In the genomic region with DNA sequence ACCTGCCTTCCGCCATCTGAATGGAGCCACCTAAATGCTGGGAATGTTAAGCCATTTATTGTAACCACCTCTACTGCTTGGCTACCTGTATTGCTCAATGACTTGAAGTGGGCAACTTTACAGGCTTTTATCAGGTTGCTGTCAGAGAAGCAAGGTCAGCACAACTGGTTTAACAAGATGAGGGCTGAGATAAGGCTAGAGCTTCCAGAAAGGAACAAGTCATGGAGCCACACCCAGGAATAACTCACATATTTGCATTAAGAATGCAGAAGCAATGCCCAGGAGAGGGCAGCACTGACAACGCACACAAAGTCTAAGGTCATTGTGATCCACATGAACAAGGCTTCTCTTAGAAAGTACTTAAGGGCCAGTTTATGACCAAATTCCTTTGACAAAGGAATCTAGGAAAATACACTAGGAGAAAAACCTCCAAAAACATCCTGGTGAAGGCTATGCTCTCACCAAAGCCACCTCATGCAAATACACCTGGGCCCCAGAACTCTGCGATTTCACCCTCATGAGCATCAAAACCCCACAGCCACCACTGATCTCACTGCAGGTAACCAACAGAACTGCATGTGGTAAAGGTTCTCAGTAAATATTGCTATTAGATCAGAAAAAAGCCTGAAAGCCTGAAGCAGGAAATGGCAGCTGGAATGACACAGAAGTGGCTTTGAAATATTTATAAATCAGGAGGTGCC, we compare ENCODE assay signal across 8 cellular contexts. TPM values are rescaled to one million over a fixed set of nuclear protein-coding genes. Genes with fewer than 3 reads are reported as not detected.
DNase-seq lines count a peak whose midpoint lies in the region; ATAC-seq and TF ChIP-seq lines count a peak whose summit lies in the region.

No MANE protein-coding gene starts in this region.

- no peaks in the 10 kb centered on the region for H3K27me3 ChIP-seq in ovary

- TF ChIP-seq POLR2A in ovary (IDR thresholded peaks at IDR 0.05), result no peak

- no peak overlapping the region for H3K4me3 Mint-ChIP-seq in mesothelial cell of epicardium

- WGBS in ovary, 3 donors, result 78 to 83% (median 81%) methylated on average over 3 of the region's 3 CpGs

- TF ChIP-seq CTCF in mesothelial cell of epicardium (IDR thresholded peaks at IDR 0.05; ENCODE audit: unreplicated experiment) (peak; percentile 41), ovary (IDR thresholded peaks at IDR 0.05) (no peak)

- peaks cover 5% of the 10 kb centered on the region for H3K36me3 Mint-ChIP-seq in mesothelial cell of epicardium

- peaks cover 39% of the 10 kb centered on the region for H3K4me1 Mint-ChIP-seq in mesothelial cell of epicardium

- in situ Hi-C loops in SK-MEL-5 (cut with HindIII; ENCODE audit: low pct_unique_long_range_greater_than_20kb, low sequenced_read_pairs), result no loop called here

- DNase-seq in DMS153 treated with DMSO at 0.1 percent for 48 hours (lab: John Stamatoyannopoulos, UW; ENCODE audit: unreplicated experiment), result peak; percentile 18
- peak; percentile 77 for DNase-seq in SK-MEL-5 (ENCODE audit: low read depth, low spot score)
- DNase-seq in dermis blood vessel endothelial cell, result peak; percentile 81
- DNase-seq in mesothelial cell of epicardium (ENCODE audit: low spot score in 2 of 2, unreplicated experiment in 2 of 2), result peak in 1 of 2 experiments; percentile 62
- no peak for DNase-seq in ovary
- DNase-seq in middle frontal gyrus (ENCODE audit: extremely low spot score, low spot score), result no peak

- H3K27me3 Mint-ChIP-seq in mesothelial cell of epicardium (ENCODE audit: low read depth), result no peaks in the 10 kb centered on the region

- peak; percentile 76 for ATAC-seq in GM19452 (IDR thresholded peaks at IDR 0.05; ENCODE audit: unreplicated experiment)
- peak; percentile 47 for ATAC-seq in HG03558 (IDR thresholded peaks at IDR 0.05; ENCODE audit: extremely low read depth, unreplicated experiment)

- intact Hi-C loops in ovary (cut with DNase I), result no loop called here

- no peak for TF ChIP-seq EP300 in ovary (IDR thresholded peaks at IDR 0.05)

- no peaks in the 10 kb centered on the region for H3K4me1 ChIP-seq in ovary (ENCODE audit: insufficient read depth)

- no peak overlapping the region for H3K27ac ChIP-seq in ovary

- H3K36me3 ChIP-seq in ovary, result no peaks in the 10 kb centered on the region

- no peaks in the 10 kb centered on the region for H3K9me3 ChIP-seq in ovary

- H3K9me3 Mint-ChIP-seq in mesothelial cell of epicardium, result peaks cover 3% of the 10 kb centered on the region

- no peak overlapping the region for H3K4me3 ChIP-seq in ovary

- H3K27ac Mint-ChIP-seq in mesothelial cell of epicardium, result peak overlapping the region; percentile 95

RNA-seq across cellular contexts. Expression of gene STS, which starts 15.0 kb away (rescaled TPM):
- 3.0 and 3.4 TPM in 2 replicates for total RNA-seq in SK-MEL-5 (2014; rRNA removed; shearing (Covaris generic))
- 3.2 and 3.6 TPM in 2 replicates for polyA plus RNA-seq in SK-MEL-5 (2015; cell fraction: cytosol; rRNA removed)
- 0.74 and 1.4 TPM in 2 replicates for polyA plus RNA-seq in SK-MEL-5 (2015; cell fraction: nucleus; rRNA removed)
- total RNA-seq in dermis blood vessel endothelial cell (3.1 and 6.1 TPM in 2 replicates), mesothelial cell of epicardium (4.2 to 4.5 TPM (median 4.4 TPM) in 3 replicates), ovary (1 to 10 TPM; 2.6 to 8.4 (median 6.1) TPM)
- 10 to 100 TPM in 1 of 2 donors, 1 to 10 TPM in 1; 3.8 to 11.7 TPM for polyA plus RNA-seq in ovary

RNA-seq across cellular contexts. Expression of gene PUDP, which starts 15.5 kb away (rescaled TPM):
- total RNA-seq in SK-MEL-5 (2014; rRNA removed; shearing (Covaris generic)), result 8.6 and 10.7 TPM in 2 replicates
- polyA plus RNA-seq in SK-MEL-5 (2015; cell fraction: cytosol; rRNA removed), result 18.5 and 23.1 TPM in 2 replicates
- 4.8 and 7.1 TPM in 2 replicates for polyA plus RNA-seq in SK-MEL-5 (2015; cell fraction: nucleus; rRNA removed)
- total RNA-seq in dermis blood vessel endothelial cell (11.4 and 17.2 TPM in 2 replicates), mesothelial cell of epicardium (41.4 to 45.6 TPM (median 44.5 TPM) in 3 replicates), ovary (10 to 100 TPM in 6 of 7 donors, 1 to 10 TPM in 1; 7.3 to 17.9 (median 14.8) TPM)
- polyA plus RNA-seq in ovary, result 10 to 100 TPM in 1 of 2 donors, 1 to 10 TPM in 1; 7.0 to 15.0 TPM

Comparison
In these comparisons a context has a peak if more than half of its experiments do, and no peak if none do; other contexts are left out.
1. DNase-seq: peak in DMS153 treated with DMSO at 0.1 percent for 48 hours (single experiment), SK-MEL-5 (single experiment) and dermis blood vessel endothelial cell (single experiment); none in ovary (0 of 5) and middle frontal gyrus (single experiment).